Comparison of ENCODE assay signal across 27 cellular contexts in genomic region chr21:19704832-19705231, GRCh38.
"Had no signal": no experiment of that assay in that cellular context is flagged by ENCODE, and none has a peak within 500 bp of the region (broad histone marks: within the 10 kb centered on the region; RNA-seq: fewer than 3 reads in every experiment).

No MANE protein-coding gene starts in this region.

- ATAC-seq: effector memory CD8-positive, alpha-beta T cell; esophagus mucosa; foreskin keratinocyte; gastrocnemius medialis; gastroesophageal sphincter; heart left ventricle; heart right ventricle had no signal

- H3K27ac ChIP-seq: colonic mucosa, coronary artery, dorsolateral prefrontal cortex, epithelial cell of prostate, esophagus muscularis mucosa, esophagus squamous epithelium, foreskin keratinocyte, gastrocnemius medialis, gastroesophageal sphincter, heart left ventricle, heart right ventricle had no signal

- H3K36me3 ChIP-seq: colonic mucosa, esophagus muscularis mucosa, esophagus squamous epithelium, gastrocnemius medialis, gastroesophageal sphincter, heart left ventricle, heart right ventricle had no signal

- H3K4me1 ChIP-seq: colonic mucosa, esophagus muscularis mucosa, esophagus squamous epithelium, foreskin keratinocyte, gastrocnemius medialis, gastroesophageal sphincter, heart left ventricle, heart right ventricle had no signal

- H3K27me3 ChIP-seq: colonic mucosa, dorsolateral prefrontal cortex, esophagus muscularis mucosa, esophagus squamous epithelium, foreskin keratinocyte, gastrocnemius medialis, gastroesophageal sphincter, heart left ventricle, heart right ventricle had no signal

- H3K4me3 ChIP-seq: colonic mucosa, coronary artery, dorsolateral prefrontal cortex, esophagus muscularis mucosa, esophagus squamous epithelium, gastrocnemius medialis, gastroesophageal sphincter, heart left ventricle, heart right ventricle had no signal

- DNase-seq: colonic mucosa; cortex of kidney; dermis blood vessel endothelial cell; dorsolateral prefrontal cortex; effector CD4-positive, alpha-beta T cell; effector CD8-positive, alpha-beta T cell; effector memory CD4-positive, alpha-beta T cell; effector memory CD8-positive, alpha-beta T cell; endodermal cell; erythroblast; esophagus squamous epithelium; foreskin fibroblast; foreskin keratinocyte; foreskin melanocyte; gastrocnemius medialis; glutamatergic neuron; head of caudate nucleus; heart left ventricle; heart right ventricle had no signal

- FAIRE-seq: colon, endometrium, endothelial cell of umbilical vein had no signal

- H3K9me3 ChIP-seq: colonic mucosa, esophagus muscularis mucosa, gastrocnemius medialis, gastroesophageal sphincter had no signal
